In the genomic region with DNA sequence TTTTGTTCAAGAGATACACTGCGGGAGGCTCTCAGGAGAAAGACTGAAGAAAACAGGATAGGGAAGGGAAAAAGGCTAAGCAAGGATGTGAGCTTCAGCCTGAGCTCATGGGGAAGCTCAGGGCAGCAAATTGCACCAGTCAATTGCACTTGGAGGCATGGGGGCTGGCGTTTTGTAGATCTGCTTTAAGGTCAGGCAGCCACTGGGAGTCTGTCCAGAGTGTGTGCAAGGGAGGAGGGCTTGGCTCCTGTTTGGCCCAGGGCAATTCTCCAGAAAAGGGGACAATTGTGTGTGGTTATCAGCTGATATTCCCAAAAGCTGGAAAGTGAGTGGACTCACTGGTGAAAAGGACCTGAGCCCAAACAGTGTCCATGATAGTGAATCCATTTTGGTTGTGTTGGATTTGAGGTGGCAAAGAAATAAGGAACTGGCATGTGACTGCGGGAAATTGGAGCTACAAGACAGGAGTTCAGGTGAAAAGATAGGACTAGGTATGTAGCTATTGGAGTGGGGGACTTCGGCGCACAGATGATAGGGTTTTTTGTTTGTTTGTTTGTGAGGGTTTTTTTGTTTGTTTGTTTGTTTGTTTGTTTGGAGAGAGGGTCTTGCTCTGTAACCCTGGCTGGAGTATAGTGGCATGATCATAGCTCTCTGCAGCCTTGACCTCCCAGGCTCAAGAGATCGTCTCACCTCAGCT, we compare ENCODE assay signal across 1 cellular context.
TF ChIP-seq lines count a peak whose summit lies in the region.

No MANE protein-coding gene starts in this region.

TF ChIP-seq in IMR-90, 13 proteins besides CTCF, POLR2A, EP300 and RAD21:
- TF ChIP-seq SMC3 (IDR thresholded peaks at IDR 0.05; ENCODE audit: low read depth, low read length) (no peak), RCOR1 (IDR thresholded peaks at IDR 0.05; ENCODE audit: insufficient replicate concordance, low read length) (no peak), MAZ (IDR thresholded peaks at IDR 0.05; ENCODE audit: borderline replicate concordance, low read depth, low read length) (no peak), MXI1 (IDR thresholded peaks at IDR 0.05; ENCODE audit: borderline replicate concordance, low read depth, low read length) (no peak), MAFK (IDR thresholded peaks at IDR 0.05; ENCODE audit: low read depth, low read length) (no peak), CHD1 (IDR thresholded peaks at IDR 0.05; ENCODE audit: low read depth, low read length) (no peak), RFX5 (IDR thresholded peaks at IDR 0.05; ENCODE audit: low read depth, low read length) (no peak), NFE2L2 (IDR thresholded peaks at IDR 0.05; ENCODE audit: low read depth, low read length) (no peak), FOS (IDR thresholded peaks at IDR 0.05; ENCODE audit: low read depth, low read length) (no peak), CEBPB (IDR thresholded peaks at IDR 0.05; ENCODE audit: low read depth, low read length) (no peak), BHLHE40 (IDR thresholded peaks at IDR 0.05; ENCODE audit: low read depth, low read length) (no peak)
- TF ChIP-seq, protein P1, sequence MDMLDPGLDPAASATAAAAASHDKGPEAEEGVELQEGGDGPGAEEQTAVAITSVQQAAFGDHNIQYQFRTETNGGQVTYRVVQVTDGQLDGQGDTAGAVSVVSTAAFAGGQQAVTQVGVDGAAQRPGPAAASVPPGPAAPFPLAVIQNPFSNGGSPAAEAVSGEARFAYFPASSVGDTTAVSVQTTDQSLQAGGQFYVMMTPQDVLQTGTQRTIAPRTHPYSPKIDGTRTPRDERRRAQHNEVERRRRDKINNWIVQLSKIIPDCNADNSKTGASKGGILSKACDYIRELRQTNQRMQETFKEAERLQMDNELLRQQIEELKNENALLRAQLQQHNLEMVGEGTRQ (IDR thresholded peaks at IDR 0.05; ENCODE audit: low read depth, low read length) = no peak
- TF ChIP-seq, protein P2, sequence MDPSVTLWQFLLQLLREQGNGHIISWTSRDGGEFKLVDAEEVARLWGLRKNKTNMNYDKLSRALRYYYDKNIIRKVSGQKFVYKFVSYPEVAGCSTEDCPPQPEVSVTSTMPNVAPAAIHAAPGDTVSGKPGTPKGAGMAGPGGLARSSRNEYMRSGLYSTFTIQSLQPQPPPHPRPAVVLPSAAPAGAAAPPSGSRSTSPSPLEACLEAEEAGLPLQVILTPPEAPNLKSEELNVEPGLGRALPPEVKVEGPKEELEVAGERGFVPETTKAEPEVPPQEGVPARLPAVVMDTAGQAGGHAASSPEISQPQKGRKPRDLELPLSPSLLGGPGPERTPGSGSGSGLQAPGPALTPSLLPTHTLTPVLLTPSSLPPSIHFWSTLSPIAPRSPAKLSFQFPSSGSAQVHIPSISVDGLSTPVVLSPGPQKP (IDR thresholded peaks at IDR 0.05; ENCODE audit: borderline replicate concordance, low read depth, low read length) = no peak
